ENCODE assay signal across 27 cellular contexts in genomic region chr9:70367305-70367930, GRCh38.
"Had no signal": no experiment of that assay in that cellular context is flagged by ENCODE, and none has a peak within 500 bp of the region (broad histone marks: within the 10 kb centered on the region; RNA-seq: fewer than 3 reads in every experiment).

No MANE protein-coding gene starts in this region.

- FAIRE-seq: endometrium had no signal

- H3K36me3 Mint-ChIP-seq: memory B cell; natural killer cell treated with Interleukin-12 subunit alpha and Interleukin-12 subunit beta and Interleukin-15 and Interleukin-18, amount 100 ng/mL, for 72 hours; neural progenitor cell had no signal

- DNase-seq: effector memory CD4-positive, alpha-beta T cell; foreskin keratinocyte; heart right ventricle; hypothalamus; islet precursor cell; left ventricle myocardium inferior; lower lobe of right lung; midbrain; nucleus accumbens; retina; right lobe of liver; spleen; stimulated activated CD4-positive, alpha-beta T cell treated with anti-CD3 and anti-CD28 coated beads, Interleukin-15, amount 100 ng/mL, for 24 hours; stimulated activated CD4-positive, alpha-beta T cell treated with anti-CD3 and anti-CD28 coated beads, Interleukin-1b, Interleukin-23, amount 100 ng/mL, for 48 hours; stimulated activated CD4-positive, alpha-beta T cell treated with anti-CD3 and anti-CD28 coated beads, Interleukin-4, amount 100 ng/mL, for 24 hours; stimulated activated naive CD8-positive, alpha-beta T cell treated with anti-CD3 and anti-CD28 coated beads, Interleukin-15, amount 100 ng/mL, for 72 hours; testis; upper lobe of right lung had no signal

- H2AFZ ChIP-seq: neural progenitor cell, parathyroid adenoma had no signal

- H3K27ac Mint-ChIP-seq: memory B cell; natural killer cell treated with Interleukin-12 subunit alpha and Interleukin-12 subunit beta and Interleukin-15 and Interleukin-18, amount 100 ng/mL, for 72 hours; neural progenitor cell; stimulated activated memory B cell treated with anti-CD40 and anti-IgM and Interleukin-4, amounts not matched to agents 10 μg/mL and 1 μg/mL and 100 μg/mL, for 72 hours; stimulated activated naive CD8-positive, alpha-beta T cell treated with anti-CD3 and anti-CD28 coated beads, Interleukin-15, amount 100 ng/mL, for 72 hours had no signal

- H3K4me2 ChIP-seq: neural progenitor cell had no signal

- H3K27me3 ChIP-seq: foreskin keratinocyte, heart right ventricle, neural progenitor cell, right lobe of liver, spleen, testis, tibial nerve, upper lobe of right lung, vagina had no signal

- H3K4me3 ChIP-seq: heart right ventricle, left ventricle myocardium inferior, lower lobe of right lung, neural progenitor cell, prostate gland, right lobe of liver, spleen, testis, tibial nerve, upper lobe of right lung, vagina had no signal

- H3K27me3 Mint-ChIP-seq: memory B cell; natural killer cell treated with Interleukin-12 subunit alpha and Interleukin-12 subunit beta and Interleukin-15 and Interleukin-18, amount 100 ng/mL, for 72 hours; stimulated activated memory B cell treated with anti-CD40 and anti-IgM and Interleukin-4, amounts not matched to agents 10 μg/mL and 1 μg/mL and 100 μg/mL, for 72 hours; stimulated activated naive CD8-positive, alpha-beta T cell treated with anti-CD3 and anti-CD28 coated beads, Interleukin-15, amount 100 ng/mL, for 72 hours had no signal

- H3K4me3 Mint-ChIP-seq: memory B cell; natural killer cell treated with Interleukin-12 subunit alpha and Interleukin-12 subunit beta and Interleukin-15 and Interleukin-18, amount 100 ng/mL, for 72 hours; neural progenitor cell; stimulated activated memory B cell treated with anti-CD40 and anti-IgM and Interleukin-4, amounts not matched to agents 10 μg/mL and 1 μg/mL and 100 μg/mL, for 72 hours; stimulated activated naive CD8-positive, alpha-beta T cell treated with anti-CD3 and anti-CD28 coated beads, Interleukin-15, amount 100 ng/mL, for 72 hours had no signal

- H3K27ac ChIP-seq: foreskin keratinocyte, heart right ventricle, left ventricle myocardium inferior, lower lobe of right lung, neural progenitor cell, parathyroid adenoma, prostate gland, right lobe of liver, spleen, testis, tibial nerve, upper lobe of right lung, vagina had no signal

- H3K4me1 ChIP-seq: foreskin keratinocyte, heart right ventricle, left ventricle myocardium inferior, lower lobe of right lung, neural progenitor cell, parathyroid adenoma, prostate gland, right lobe of liver, spleen, testis, tibial nerve, upper lobe of right lung, vagina had no signal

- H3K36me3 ChIP-seq: left ventricle myocardium inferior, lower lobe of right lung, neural progenitor cell, prostate gland, right lobe of liver, upper lobe of right lung, vagina had no signal

- H3K9me3 ChIP-seq: heart right ventricle, left ventricle myocardium inferior, lower lobe of right lung, prostate gland, right lobe of liver, spleen, testis, tibial nerve, upper lobe of right lung, vagina had no signal

- H3K79me2 ChIP-seq: parathyroid adenoma had no signal

- H3K4me1 Mint-ChIP-seq: memory B cell; stimulated activated memory B cell treated with anti-CD40 and anti-IgM and Interleukin-4, amounts not matched to agents 10 μg/mL and 1 μg/mL and 100 μg/mL, for 72 hours; stimulated activated naive CD8-positive, alpha-beta T cell treated with anti-CD3 and anti-CD28 coated beads, Interleukin-15, amount 100 ng/mL, for 72 hours had no signal

- H3K9me3 Mint-ChIP-seq: memory B cell; natural killer cell treated with Interleukin-12 subunit alpha and Interleukin-12 subunit beta and Interleukin-15 and Interleukin-18, amount 100 ng/mL, for 72 hours; neural progenitor cell; stimulated activated memory B cell treated with anti-CD40 and anti-IgM and Interleukin-4, amounts not matched to agents 10 μg/mL and 1 μg/mL and 100 μg/mL, for 72 hours; stimulated activated naive CD8-positive, alpha-beta T cell treated with anti-CD3 and anti-CD28 coated beads, Interleukin-15, amount 100 ng/mL, for 72 hours had no signal
